Comparison of ENCODE assay signal across 25 cellular contexts in genomic region chr1:157671895-157672294, GRCh38. TPM values are rescaled to one million over a fixed set of nuclear protein-coding genes. Genes with fewer than 3 reads are reported as not detected.
DNase-seq lines count a peak whose midpoint lies in the region; ATAC-seq and TF ChIP-seq lines count a peak whose summit lies in the region.
"Had no signal": no experiment of that assay in that cellular context is flagged by ENCODE, and none has a peak within 500 bp of the region (broad histone marks: within the 10 kb centered on the region; RNA-seq: fewer than 3 reads in every experiment).

No MANE protein-coding gene starts in this region.

- peak; percentile 46 for DNase-seq in MCF 10A (ENCODE audit: unreplicated experiment)
- no peak for DNase-seq in breast epithelium (ENCODE audit: low spot score in 2 of 2)
- DNase-seq in RWPE2 (ENCODE audit: low spot score) = no peak
- peak; percentile 3 for DNase-seq in foreskin melanocyte
- no peak for DNase-seq in stimulated activated CD4-positive, alpha-beta T cell treated with anti-CD3 and anti-CD28 coated beads, Interleukin-1b, Interleukin-23, amount 100 ng/mL, for 48 hours
- no peak for DNase-seq in T-helper 17 cell
- DNase-seq in retina = no peak
- no peak for DNase-seq in HuH-7.5 (ENCODE audit: low spot score)
- DNase-seq: DMS79; IMR-90; NCI-H1694; NCI-H2081; NCI-H2171; NCI-H345; NCI-H524; NCI-H774; NK-92 treated with Interleukin-12 subunit alpha and Interleukin-12 subunit beta, amount 100 ng/mL, for 24 hours had no signal

- BruUV-seq in MCF 10A (replicated peaks; lab: Mats Ljungman, UMichigan) = no TSS peak

- CTCF ChIA-PET in MCF 10A (lab: Yijun Ruan, JAX) = interaction anchor here (0.7 to 1.1 kb wide), 2 partner anchors 20 to 92 kb away, joined by 3 to 5 read pairs; no protein-coding TSS in a partner anchor

- H3K4me3 ChIP-seq in breast epithelium (no peak overlapping the region), RWPE2 (ENCODE audit: severe bottlenecking) (no peak overlapping the region)
- H3K4me3 ChIP-seq: HAP-1, SJSA1 had no signal

- TF ChIP-seq CTCF in MCF 10A (IDR thresholded peaks at IDR 0.05; ENCODE audit: unreplicated experiment) (no peak), breast epithelium (IDR thresholded peaks at IDR 0.05) (no peak), RWPE2 (IDR thresholded peaks at IDR 0.05; ENCODE audit: poor library complexity, severe bottlenecking) (no peak)

- H3K27me3 ChIP-seq in breast epithelium (no peaks in the 10 kb centered on the region), RWPE2 (ENCODE audit: insufficient read depth, poor library complexity, severe bottlenecking) (no peaks in the 10 kb centered on the region)
- H3K27me3 ChIP-seq: SJSA1 had no signal

- TF ChIP-seq POLR2A in breast epithelium (IDR thresholded peaks at IDR 0.05) = no peak

- H3K36me3 Mint-ChIP-seq in MCF 10A (ENCODE audit: insufficient read depth, unreplicated experiment) (no peaks in the 10 kb centered on the region), T-helper 17 cell (ENCODE audit: low read depth) (peaks cover 3% of the 10 kb centered on the region)
- H3K36me3 Mint-ChIP-seq: CD14-positive monocyte had no signal

- H3K27me3 Mint-ChIP-seq in MCF 10A (ENCODE audit: insufficient read depth, unreplicated experiment) (peaks cover 15% of the 10 kb centered on the region), T-helper 17 cell (peaks cover 5% of the 10 kb centered on the region)
- H3K27me3 Mint-ChIP-seq: B cell had no signal

- POLR2A ChIA-PET in MCF 10A (lab: Yijun Ruan, JAX) = no interaction called here

- no peak overlapping the region for H3K4me3 Mint-ChIP-seq in MCF 10A (ENCODE audit: unreplicated experiment)
- no peak overlapping the region for H3K4me3 Mint-ChIP-seq in T-helper 17 cell
- H3K4me3 Mint-ChIP-seq: B cell, CD14-positive monocyte, GM23338 had no signal

- H3K27ac ChIP-seq in breast epithelium (no peak overlapping the region), RWPE2 (ENCODE audit: poor library complexity, severe bottlenecking) (no peak overlapping the region)
- H3K27ac ChIP-seq: KMS-11, SJSA1 had no signal

- intact Hi-C loops in MCF 10A (cut with micrococcal nuclease) = no loop called here
- intact Hi-C loops in breast epithelium (cut with DNase I; ENCODE audit: low total_unique reads) = no loop called here

- peaks cover 8% of the 10 kb centered on the region for H3K9me3 Mint-ChIP-seq in MCF 10A (ENCODE audit: unreplicated experiment)

- H3K4me1 ChIP-seq in breast epithelium (no peaks in the 10 kb centered on the region), RWPE2 (ENCODE audit: insufficient read depth, poor library complexity, severe bottlenecking) (no peaks in the 10 kb centered on the region)
- H3K4me1 ChIP-seq: HAP-1, SJSA1 had no signal

- H3K9me3 ChIP-seq in breast epithelium (peaks cover 4 to 23% of the 10 kb centered on the region in 2 donors), RWPE2 (ENCODE audit: severe bottlenecking) (no peaks in the 10 kb centered on the region), T-helper 17 cell (ENCODE audit: control insufficient read depth, low read length, poor library complexity, severe bottlenecking) (no peaks in the 10 kb centered on the region)
- H3K9me3 ChIP-seq: HAP-1, SJSA1 had no signal

- ATAC-seq in RWPE2 (ENCODE audit: low read depth) (peak; percentile 75), T-helper 17 cell (no peak)
- ATAC-seq: GM23338, Panc1, Right ventricle myocardium inferior had no signal

- H3K27ac Mint-ChIP-seq in MCF 10A (ENCODE audit: low read depth, unreplicated experiment) = no peak overlapping the region
- H3K27ac Mint-ChIP-seq in T-helper 17 cell = no peak overlapping the region
- H3K27ac Mint-ChIP-seq: B cell, CD14-positive monocyte, GM23338 had no signal

- H3K4me1 Mint-ChIP-seq in MCF 10A (ENCODE audit: insufficient read depth, unreplicated experiment) (no peaks in the 10 kb centered on the region), T-helper 17 cell (no peaks in the 10 kb centered on the region)
- H3K4me1 Mint-ChIP-seq: B cell, CD14-positive monocyte had no signal

- H3K36me3 ChIP-seq in breast epithelium (no peaks in the 10 kb centered on the region), RWPE2 (ENCODE audit: low read depth) (no peaks in the 10 kb centered on the region)
- H3K36me3 ChIP-seq: HAP-1, SJSA1 had no signal

RNA-seq across cellular contexts. Expression of gene FCRL3, which starts 28.7 kb away (rescaled TPM):
- total RNA-seq in MCF 10A (2022) = not detected in 2 replicates
- under 1 TPM in 2 of 3 donors, not detected in 1; 0.15 to 0.16 TPM for total RNA-seq in breast epithelium
- 1 to 10 TPM; 3.4 to 8.8 TPM for total RNA-seq in T-helper 17 cell
- total RNA-seq: GM23338, IMR-90, SJSA1 had no signal

Comparison
In these comparisons a context has a peak if more than half of its experiments do, and no peak if none do; other contexts are left out.
1. DNase-seq: peak in MCF 10A (single experiment) and foreskin melanocyte (single experiment); none in breast epithelium (0 of 2), RWPE2 (single experiment), stimulated activated CD4-positive, alpha-beta T cell treated with anti-CD3 and anti-CD28 coated beads, Interleukin-1b, Interleukin-23, amount 100 ng/mL, for 48 hours (single experiment), T-helper 17 cell (0 of 3), retina (single experiment) and HuH-7.5 (single experiment).